ENCODE assay signal across 1 cellular context in the genomic region with DNA sequence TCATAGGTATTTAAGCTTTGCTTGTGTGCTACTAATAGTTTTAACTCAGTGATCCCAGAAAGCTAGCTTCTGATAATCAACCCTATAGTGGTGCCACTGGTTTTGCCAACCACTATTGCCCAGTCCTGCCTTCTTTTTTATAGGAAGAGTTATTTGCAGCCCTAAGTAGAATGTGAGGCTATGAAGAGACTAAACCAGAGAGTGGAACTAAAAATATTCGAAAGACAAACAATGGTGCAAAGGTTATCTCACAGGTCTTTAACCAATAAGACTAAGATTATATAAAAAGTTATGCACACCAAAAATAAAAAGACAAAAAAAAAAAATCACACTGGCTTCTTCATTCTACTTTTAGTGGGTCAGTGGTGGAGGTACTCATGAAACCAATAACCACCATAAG.
TF ChIP-seq lines count a peak whose summit lies in the region.

No MANE protein-coding gene starts in this region.

TF ChIP-seq in WTC11, 78 proteins besides CTCF, POLR2A, EP300 and RAD21 (continued from another document):
- TF ChIP-seq, protein P1, sequence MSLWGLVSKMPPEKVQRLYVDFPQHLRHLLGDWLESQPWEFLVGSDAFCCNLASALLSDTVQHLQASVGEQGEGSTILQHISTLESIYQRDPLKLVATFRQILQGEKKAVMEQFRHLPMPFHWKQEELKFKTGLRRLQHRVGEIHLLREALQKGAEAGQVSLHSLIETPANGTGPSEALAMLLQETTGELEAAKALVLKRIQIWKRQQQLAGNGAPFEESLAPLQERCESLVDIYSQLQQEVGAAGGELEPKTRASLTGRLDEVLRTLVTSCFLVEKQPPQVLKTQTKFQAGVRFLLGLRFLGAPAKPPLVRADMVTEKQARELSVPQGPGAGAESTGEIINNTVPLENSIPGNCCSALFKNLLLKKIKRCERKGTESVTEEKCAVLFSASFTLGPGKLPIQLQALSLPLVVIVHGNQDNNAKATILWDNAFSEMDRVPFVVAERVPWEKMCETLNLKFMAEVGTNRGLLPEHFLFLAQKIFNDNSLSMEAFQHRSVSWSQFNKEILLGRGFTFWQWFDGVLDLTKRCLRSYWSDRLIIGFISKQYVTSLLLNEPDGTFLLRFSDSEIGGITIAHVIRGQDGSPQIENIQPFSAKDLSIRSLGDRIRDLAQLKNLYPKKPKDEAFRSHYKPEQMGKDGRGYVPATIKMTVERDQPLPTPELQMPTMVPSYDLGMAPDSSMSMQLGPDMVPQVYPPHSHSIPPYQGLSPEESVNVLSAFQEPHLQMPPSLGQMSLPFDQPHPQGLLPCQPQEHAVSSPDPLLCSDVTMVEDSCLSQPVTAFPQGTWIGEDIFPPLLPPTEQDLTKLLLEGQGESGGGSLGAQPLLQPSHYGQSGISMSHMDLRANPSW (CRISPR knock-in tag; conservative IDR thresholded peaks at IDR 0.05; ENCODE audit: low read depth): no peak
- TF ChIP-seq TEAD1 (CRISPR knock-in tag; IDR thresholded peaks at IDR 0.05): no peak
- TF ChIP-seq CREM (CRISPR knock-in tag; IDR thresholded peaks at IDR 0.05): no peak
- TF ChIP-seq ZNF512 (CRISPR knock-in tag; IDR thresholded peaks at IDR 0.05; ENCODE audit: borderline replicate concordance): no peak
- TF ChIP-seq FOXP1 (CRISPR knock-in tag; IDR thresholded peaks at IDR 0.05; ENCODE audit: borderline replicate concordance): no peak
- TF ChIP-seq, protein P2, sequence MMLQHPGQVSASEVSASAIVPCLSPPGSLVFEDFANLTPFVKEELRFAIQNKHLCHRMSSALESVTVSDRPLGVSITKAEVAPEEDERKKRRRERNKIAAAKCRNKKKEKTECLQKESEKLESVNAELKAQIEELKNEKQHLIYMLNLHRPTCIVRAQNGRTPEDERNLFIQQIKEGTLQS (CRISPR knock-in tag; conservative IDR thresholded peaks at IDR 0.05): no peak
- TF ChIP-seq NFE2L1 (CRISPR knock-in tag; IDR thresholded peaks at IDR 0.05): no peak
